In the genomic region with DNA sequence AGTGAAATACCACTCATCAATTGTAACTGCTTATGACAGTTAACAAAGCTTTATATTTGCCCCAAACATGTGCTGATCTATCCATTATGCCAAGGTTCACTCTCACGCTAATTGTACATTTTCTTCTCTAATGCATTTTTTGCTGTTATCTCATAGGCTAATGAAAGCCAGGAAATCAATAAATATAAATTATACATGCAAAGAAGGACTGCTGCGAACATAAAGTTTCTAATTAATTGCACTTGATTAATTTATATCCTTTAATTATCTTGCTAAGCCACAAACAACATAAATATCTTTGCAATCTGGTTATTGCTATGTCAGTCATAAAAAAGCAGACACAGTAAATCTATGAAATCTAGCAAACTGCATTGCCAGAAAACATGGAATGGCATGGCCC, we compare ENCODE assay signal across 22 cellular contexts.
DNase-seq lines count a peak whose midpoint lies in the region; ATAC-seq and TF ChIP-seq lines count a peak whose summit lies in the region.
"Had no signal": no experiment of that assay in that cellular context is flagged by ENCODE, and none has a peak within 500 bp of the region (broad histone marks: within the 10 kb centered on the region; RNA-seq: fewer than 3 reads in every experiment).

No MANE protein-coding gene starts in this region.

- 41% methylated on average over 2 of the region's 2 CpGs for WGBS in SK-N-SH (ENCODE audit: low lambda C conversion rate)
- WGBS in right cardiac atrium: 90% methylated on average over 2 of the region's 2 CpGs

- H3K4me3 ChIP-seq in SK-N-SH (ENCODE audit: low read depth in 2 of 2, low read length in 1 of 2) (no peak overlapping the region), WERI-Rb-1 (ENCODE audit: low read depth, low read length) (no peak overlapping the region), right cardiac atrium (ENCODE audit: low read length) (no peak overlapping the region)
- H3K4me3 ChIP-seq: BLaER1, GM12878 had no signal

- H3K4me1 Mint-ChIP-seq in progenitor cell of endocrine pancreas (ENCODE audit: low read depth): peaks cover 9% of the 10 kb centered on the region
- H3K4me1 Mint-ChIP-seq: CD14-positive monocyte; CD4-positive, alpha-beta memory T cell; CD4-positive, CD25-positive, alpha-beta regulatory T cell; CD8-positive, alpha-beta memory T cell had no signal

- peaks cover 34% of the 10 kb centered on the region for H3K27me3 Mint-ChIP-seq in progenitor cell of endocrine pancreas
- H3K27me3 Mint-ChIP-seq: CD4-positive, alpha-beta memory T cell; CD4-positive, CD25-positive, alpha-beta regulatory T cell; CD8-positive, alpha-beta memory T cell had no signal

- H3K9me2 ChIP-seq in SK-N-SH: no peaks in the 10 kb centered on the region

- H3K4me3 Mint-ChIP-seq in progenitor cell of endocrine pancreas (ENCODE audit: low read depth): no peak overlapping the region
- H3K4me3 Mint-ChIP-seq: CD14-positive monocyte; CD4-positive, alpha-beta memory T cell; CD4-positive, CD25-positive, alpha-beta regulatory T cell; CD8-positive, alpha-beta memory T cell had no signal

- TF ChIP-seq CTCF in SK-N-SH (IDR thresholded peaks at IDR 0.05) (no peak), WERI-Rb-1 (IDR thresholded peaks at IDR 0.05; ENCODE audit: low read depth, low read length) (no peak), progenitor cell of endocrine pancreas (IDR thresholded peaks at IDR 0.05; ENCODE audit: unreplicated experiment) (no peak)

- TF ChIP-seq EP300 in SK-N-SH (IDR thresholded peaks at IDR 0.05; ENCODE audit: borderline replicate concordance in 1 of 2, low read depth in 1 of 2, low read length in 1 of 2): peak in 1 of 2 experiments; percentile 79; a peak in 1 of 4 replicates

- H3K4me1 ChIP-seq in SK-N-SH (ENCODE audit: control insufficient read depth in 1 of 2, insufficient read depth in 2 of 2, low read depth in 1 of 2, low read length in 1 of 2) (peaks cover 0 to 33% of the 10 kb centered on the region in 2 experiments; a peak in 2 of 4 replicates), right cardiac atrium (ENCODE audit: control insufficient read depth, insufficient read depth, low read length) (no peaks in the 10 kb centered on the region)

- H3K79me2 ChIP-seq in SK-N-SH (ENCODE audit: insufficient read depth): no peaks in the 10 kb centered on the region

- H3K27me3 ChIP-seq in SK-N-SH (ENCODE audit: insufficient read depth) (no peaks in the 10 kb centered on the region), WERI-Rb-1 (ENCODE audit: insufficient read depth, low read depth, severe bottlenecking) (no peaks in the 10 kb centered on the region), right cardiac atrium (ENCODE audit: control insufficient read depth, insufficient read depth) (no peaks in the 10 kb centered on the region)
- H3K27me3 ChIP-seq: BLaER1 had no signal

- H3F3A ChIP-seq in SK-N-SH (replicated peaks; ENCODE audit: insufficient read depth): no peaks in the 10 kb centered on the region

- H2AFZ ChIP-seq in SK-N-SH (ENCODE audit: low read depth): no peak overlapping the region

- no peak for TF ChIP-seq RAD21 in SK-N-SH (IDR thresholded peaks at IDR 0.05; ENCODE audit: low read length)

- ATAC-seq in right cardiac atrium: no peak
- ATAC-seq: GM12878 had no signal

- no peaks in the 10 kb centered on the region for H3K9me3 ChIP-seq in SK-N-SH
- H3K9me3 ChIP-seq in WERI-Rb-1 (ENCODE audit: severe bottlenecking): no peaks in the 10 kb centered on the region
- H3K9me3 ChIP-seq in right cardiac atrium (ENCODE audit: control insufficient read depth, low read length): no peaks in the 10 kb centered on the region
- H3K9me3 ChIP-seq: BE2C, BLaER1 had no signal

- POLR2A ChIA-PET in SK-N-SH (lab: Yijun Ruan, JAX): no interaction called here

- no peak overlapping the region for H3K9ac ChIP-seq in SK-N-SH
- H3K9ac ChIP-seq: BLaER1 had no signal

- H3K4me2 ChIP-seq in SK-N-SH: no peak overlapping the region
- H3K4me2 ChIP-seq: BLaER1 had no signal

- H4K20me1 ChIP-seq in SK-N-SH (ENCODE audit: insufficient read depth): no peaks in the 10 kb centered on the region
- H4K20me1 ChIP-seq: BLaER1 had no signal

- no peaks in the 10 kb centered on the region for H3K9me3 Mint-ChIP-seq in progenitor cell of endocrine pancreas (ENCODE audit: low read depth)
- H3K9me3 Mint-ChIP-seq: CD14-positive monocyte had no signal

- CTCF ChIA-PET in SK-N-SH (lab: Yijun Ruan, JAX): interaction anchor here (1.5 to 1.8 kb wide), 2 partner anchors 9 to 11 kb away, joined by 4 to 6 read pairs; no protein-coding TSS in a partner anchor

- no peak for DNase-seq in SK-N-SH
- no peak for DNase-seq in WERI-Rb-1
- no peak for DNase-seq in progenitor cell of endocrine pancreas (ENCODE audit: low spot score, unreplicated experiment)
- no peak for DNase-seq in right cardiac atrium
- no peak for DNase-seq in NCI-H2171 treated with DMSO at 0.1 percent for 48 hours (lab: John Stamatoyannopoulos, UW)
- DNase-seq: 8988T; ACHN; BE2C; C1 segment of cervical spinal cord; CD4-positive, alpha-beta memory T cell; CD4-positive, CD25-positive, alpha-beta regulatory T cell; CD8-positive, alpha-beta memory T cell; COR-L47; DMS153; DMS53; DMS79; DND-41; EL; GDM1 had no signal

- intact Hi-C loops in right cardiac atrium (cut with DNase I): loop anchor here in 1 of 4 donors (10.0 kb wide), 1 partner anchor 608 kb away; no protein-coding TSS in a partner anchor

- no peaks in the 10 kb centered on the region for H3K36me3 Mint-ChIP-seq in progenitor cell of endocrine pancreas (ENCODE audit: insufficient read depth)
- H3K36me3 Mint-ChIP-seq: CD14-positive monocyte; CD4-positive, alpha-beta memory T cell; CD4-positive, CD25-positive, alpha-beta regulatory T cell; CD8-positive, alpha-beta memory T cell had no signal

- H3K36me3 ChIP-seq in SK-N-SH (replicated peaks in 1 of 2; ENCODE audit: control insufficient read depth in 1 of 2, insufficient read depth in 2 of 2, low read length in 1 of 2) (no peaks in the 10 kb centered on the region), WERI-Rb-1 (no peaks in the 10 kb centered on the region)
- H3K36me3 ChIP-seq: BE2C, BLaER1 had no signal

- no peak overlapping the region for H3K27ac Mint-ChIP-seq in progenitor cell of endocrine pancreas
- H3K27ac Mint-ChIP-seq: CD14-positive monocyte; CD4-positive, alpha-beta memory T cell; CD4-positive, CD25-positive, alpha-beta regulatory T cell; CD8-positive, alpha-beta memory T cell had no signal

- H3K27ac ChIP-seq in SK-N-SH (ENCODE audit: low read depth in 2 of 2, low read length in 1 of 2) (no peak overlapping the region), WERI-Rb-1 (peak overlapping the region; percentile 79), right cardiac atrium (ENCODE audit: low read length) (no peak overlapping the region)
- H3K27ac ChIP-seq: BLaER1 had no signal

TF ChIP-seq in SK-N-SH, 30 proteins besides CTCF, POLR2A, EP300 and RAD21:
- TF ChIP-seq RFX5 (IDR thresholded peaks at IDR 0.05; ENCODE audit: low read length): no peak
- peak; percentile 41 for TF ChIP-seq GATA2 (CRISPR knock-in tag; IDR thresholded peaks at IDR 0.05)
- TF ChIP-seq YY1 (IDR thresholded peaks at IDR 0.05; ENCODE audit: low read depth): no peak
- TF ChIP-seq MXI1 (IDR thresholded peaks at IDR 0.05; ENCODE audit: low read depth, low read length): 0 out of 2 replicates have a peak, but pooled peaks have one; percentile 21
- TF ChIP-seq SMC3 (IDR thresholded peaks at IDR 0.05; ENCODE audit: low read depth, low read length): no peak
